In the genomic region with DNA sequence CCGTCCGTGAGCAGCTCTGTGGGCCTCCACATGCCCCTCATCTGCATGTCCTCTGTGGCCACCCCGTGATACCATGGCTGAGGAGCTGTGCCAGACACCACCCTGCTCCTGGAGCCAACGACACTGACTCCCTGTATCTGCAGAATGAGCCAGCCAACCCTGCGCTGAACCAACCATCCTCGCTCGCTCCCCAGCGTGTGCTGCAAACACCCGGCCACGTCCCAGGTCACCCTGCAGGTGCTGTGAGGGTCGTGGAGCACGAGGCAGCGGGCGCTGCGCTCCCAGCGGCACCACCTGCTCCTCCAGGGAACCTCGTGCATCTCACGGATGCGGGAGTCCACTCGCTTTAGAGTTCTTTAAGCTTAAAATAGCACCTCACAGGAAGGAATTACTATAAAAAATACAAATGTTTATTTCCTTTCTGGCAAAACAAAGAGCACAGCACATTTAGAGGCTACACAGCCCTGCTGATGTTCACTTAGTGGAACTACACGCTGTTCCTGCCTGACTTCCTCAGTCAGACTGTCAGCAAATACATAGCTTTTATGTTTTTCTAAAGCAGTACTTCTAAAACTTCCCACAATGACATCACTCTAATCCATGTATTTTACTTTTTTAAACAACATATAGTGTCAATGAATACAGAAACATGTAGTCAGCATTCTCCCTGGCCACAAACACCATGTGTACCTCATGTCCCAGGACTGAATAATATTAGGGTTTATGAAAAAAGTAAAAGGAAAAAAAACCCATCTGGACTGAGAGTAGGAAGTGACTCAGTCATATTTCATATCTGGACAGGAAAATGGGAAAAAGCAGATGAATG, we compare ENCODE assay signal across 10 cellular contexts. TPM values are rescaled to one million over a fixed set of nuclear protein-coding genes. Genes with fewer than 3 reads are reported as not detected.
DNase-seq lines count a peak whose midpoint lies in the region; ATAC-seq lines count a peak whose summit lies in the region.
"Had no signal": no experiment of that assay in that cellular context is flagged by ENCODE, and none has a peak within 500 bp of the region (broad histone marks: within the 10 kb centered on the region; RNA-seq: fewer than 3 reads in every experiment).

No MANE protein-coding gene starts in this region.

- H3K79me2 ChIP-seq in Karpas-422 (ENCODE audit: low read length), result no peaks in the 10 kb centered on the region

- no peak overlapping the region for H3K4me2 ChIP-seq in Karpas-422 (ENCODE audit: low read depth, low read length, poor library complexity, severe bottlenecking)
- H3K4me2 ChIP-seq: neural progenitor cell had no signal

- H3K27me3 ChIP-seq in Karpas-422 (ENCODE audit: low read length), result no peaks in the 10 kb centered on the region
- H3K27me3 ChIP-seq: neural progenitor cell had no signal

- no peaks in the 10 kb centered on the region for H3K9me3 ChIP-seq in Karpas-422 (ENCODE audit: low read length)

- no peaks in the 10 kb centered on the region for H3K36me3 ChIP-seq in Karpas-422 (ENCODE audit: insufficient read depth, low read length)
- H3K36me3 ChIP-seq: neural progenitor cell had no signal

- H3K4me1 ChIP-seq in Karpas-422 (ENCODE audit: low read length), result no peaks in the 10 kb centered on the region
- H3K4me1 ChIP-seq: neural progenitor cell had no signal

- H3K9ac ChIP-seq in Karpas-422 (ENCODE audit: low read length), result no peak overlapping the region
- H3K9ac ChIP-seq: neural progenitor cell had no signal

- H3K9me2 ChIP-seq in Karpas-422 (replicated peaks; ENCODE audit: insufficient read depth, low read length), result no peaks in the 10 kb centered on the region

- no peak overlapping the region for H3K27ac ChIP-seq in Karpas-422 (ENCODE audit: low read length)
- H3K27ac ChIP-seq: neural progenitor cell had no signal

- ATAC-seq in left ventricle myocardium superior (peak; percentile 72), GM21737 (IDR thresholded peaks at IDR 0.05; ENCODE audit: unreplicated experiment) (no peak)

- peak overlapping the region; percentile 31 for H3K4me3 ChIP-seq in skeletal muscle cell (ENCODE audit: low read depth, low read length)
- no peak overlapping the region for H3K4me3 ChIP-seq in Karpas-422 (ENCODE audit: low read length)
- H3K4me3 ChIP-seq: neural progenitor cell had no signal

- intact Hi-C loops in left ventricle myocardium superior (cut with micrococcal nuclease), result no loop called here

- DNase-seq in GM03348 (ENCODE audit: low spot score) (peak; percentile 29), astrocyte of the hippocampus (ENCODE audit: low read depth, low spot score) (peak; percentile 31), left ventricle myocardium superior (peak; percentile 50), skeletal muscle cell (ENCODE audit: low read depth) (peak; percentile 51), NCI-H187 (lab: John Stamatoyannopoulos, UW) (no peak), Karpas-422 (no peak), NCI-H1930 (lab: John Stamatoyannopoulos, UW) (no peak)
- DNase-seq: NCI-H1417 had no signal

- no peak overlapping the region for H2AFZ ChIP-seq in Karpas-422 (ENCODE audit: low read length)
- H2AFZ ChIP-seq: neural progenitor cell had no signal

- no peaks in the 10 kb centered on the region for H4K20me1 ChIP-seq in Karpas-422 (ENCODE audit: insufficient read depth, low read depth, low read length)

RNA-seq across cellular contexts. Expression of a gene that starts 43.5 kb away (rescaled TPM):
- 134 TPM for total RNA-seq in left ventricle myocardium superior
- total RNA-seq in Karpas-422 (2014; rRNA removed; shearing (Covaris generic); ENCODE audit: low replicate concordance), result 30.2 and 56.0 TPM in 2 replicates

RNA-seq across cellular contexts. Expression of a gene that starts 52.0 kb away (rescaled TPM):
- 71.7 TPM for total RNA-seq in left ventricle myocardium superior
- 17.1 and 34.3 TPM in 2 replicates for total RNA-seq in Karpas-422 (2014; rRNA removed; shearing (Covaris generic); ENCODE audit: low replicate concordance)

RNA-seq across cellular contexts. Expression of a gene that starts 57.2 kb away (rescaled TPM):
- 16.7 TPM for total RNA-seq in left ventricle myocardium superior
- total RNA-seq in Karpas-422 (2014; rRNA removed; shearing (Covaris generic); ENCODE audit: low replicate concordance), result not detected in 2 replicates

Comparison
In these comparisons a context has a peak if more than half of its experiments do, and no peak if none do; other contexts are left out.
1. DNase-seq: peak in GM03348 (single experiment), astrocyte of the hippocampus (single experiment), left ventricle myocardium superior (single experiment) and skeletal muscle cell (single experiment); none in NCI-H187 (0 of 2), Karpas-422 (single experiment) and NCI-H1930 (0 of 2).
2. RNA of a gene that starts 57.2 kb away (total RNA-seq): 16.7 TPM in left ventricle myocardium superior (single experiment); not detected in Karpas-422; every median in the first group is over 10 times any median in the second.